1 cellular context compared by ENCODE assay signal in the genomic region with DNA sequence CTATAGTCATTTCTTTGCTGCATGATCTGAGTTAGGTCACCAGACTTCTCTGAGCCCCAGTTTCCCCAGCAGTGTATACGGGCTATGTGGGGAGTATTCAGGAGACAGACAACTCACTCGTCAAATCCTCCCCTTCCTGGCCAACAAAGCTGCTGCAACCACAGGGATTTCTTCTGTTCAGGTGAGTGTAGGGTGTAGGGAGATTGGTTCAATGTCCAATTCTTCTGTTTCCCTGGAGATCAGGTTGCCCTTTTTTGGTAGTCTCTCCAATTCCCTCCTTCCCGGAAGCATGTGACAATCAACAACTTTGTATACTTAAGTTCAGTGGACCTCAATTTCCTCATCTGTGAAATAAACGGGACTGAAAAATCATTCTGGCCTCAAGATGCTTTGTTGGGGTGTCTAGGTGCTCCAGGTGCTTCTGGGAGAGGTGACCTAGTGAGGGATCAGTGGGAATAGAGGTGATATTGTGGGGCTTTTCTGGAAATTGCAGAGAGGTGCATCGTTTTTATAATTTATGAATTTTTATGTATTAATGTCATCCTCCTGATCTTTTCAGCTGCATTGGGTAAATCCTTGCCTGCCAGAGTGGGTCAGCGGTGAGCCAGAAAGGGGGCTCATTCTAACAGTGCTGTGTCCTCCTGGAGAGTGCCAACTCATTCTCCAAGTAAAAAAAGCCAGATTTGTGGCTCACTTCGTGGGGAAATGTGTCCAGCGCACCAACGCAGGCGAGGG.
A peak's percentile ranks its signal among the peaks of the same experiment; 100 is the strongest.
TF ChIP-seq lines count a peak whose summit lies in the region.

No MANE protein-coding gene starts in this region.

TF ChIP-seq in HepG2, 621 proteins besides CTCF, POLR2A, EP300 and RAD21 (continues in another document):
- TF ChIP-seq ZNF446 (CRISPR knock-in tag; IDR thresholded peaks at IDR 0.05) (no peak), ARNT2 (CRISPR knock-in tag; IDR thresholded peaks at IDR 0.05; ENCODE audit: low read depth) (no peak), MXD4 (CRISPR knock-in tag; IDR thresholded peaks at IDR 0.05) (no peak), AGO2 (optimal IDR thresholded peaks at IDR 0.05; ENCODE audit: low read depth, low read length) (no peak), CREB1 (IDR thresholded peaks at IDR 0.05) (no peak), CREB1 (CRISPR knock-in tag; IDR thresholded peaks at IDR 0.05) (peak; percentile 78), HDAC1 (CRISPR knock-in tag; IDR thresholded peaks at IDR 0.05) (peak; percentile 32; the same call in 1 of the 2 replicates), ZNF607 (CRISPR knock-in tag; IDR thresholded peaks at IDR 0.05; ENCODE audit: borderline replicate concordance) (no peak), ZNF564 (CRISPR knock-in tag; IDR thresholded peaks at IDR 0.05) (no peak; the same call in 1 of the 2 replicates), ZNF605 (CRISPR knock-in tag; IDR thresholded peaks at IDR 0.05) (0 out of 2 replicates have a peak, but pooled peaks have one; percentile 15), MIXL1 (CRISPR knock-in tag; IDR thresholded peaks at IDR 0.05) (peak; percentile 51; the same call in 1 of the 2 replicates), GATAD1 (CRISPR knock-in tag; IDR thresholded peaks at IDR 0.05) (no peak), ZNF282 (IDR thresholded peaks at IDR 0.05; ENCODE audit: partially characterized antibody) (no peak), SIX1 (CRISPR knock-in tag; IDR thresholded peaks at IDR 0.05; ENCODE audit: borderline replicate concordance) (peak; percentile 73; the same call in 1 of the 2 replicates), ZNF549 (CRISPR knock-in tag; IDR thresholded peaks at IDR 0.05) (no peak), GTF2F1 (IDR thresholded peaks at IDR 0.05; ENCODE audit: low read length) (no peak), ZNF678 (CRISPR knock-in tag; IDR thresholded peaks at IDR 0.05) (no peak), ZMAT3 (CRISPR knock-in tag; conservative IDR thresholded peaks at IDR 0.05) (no peak)
- TF ChIP-seq, protein P1, sequence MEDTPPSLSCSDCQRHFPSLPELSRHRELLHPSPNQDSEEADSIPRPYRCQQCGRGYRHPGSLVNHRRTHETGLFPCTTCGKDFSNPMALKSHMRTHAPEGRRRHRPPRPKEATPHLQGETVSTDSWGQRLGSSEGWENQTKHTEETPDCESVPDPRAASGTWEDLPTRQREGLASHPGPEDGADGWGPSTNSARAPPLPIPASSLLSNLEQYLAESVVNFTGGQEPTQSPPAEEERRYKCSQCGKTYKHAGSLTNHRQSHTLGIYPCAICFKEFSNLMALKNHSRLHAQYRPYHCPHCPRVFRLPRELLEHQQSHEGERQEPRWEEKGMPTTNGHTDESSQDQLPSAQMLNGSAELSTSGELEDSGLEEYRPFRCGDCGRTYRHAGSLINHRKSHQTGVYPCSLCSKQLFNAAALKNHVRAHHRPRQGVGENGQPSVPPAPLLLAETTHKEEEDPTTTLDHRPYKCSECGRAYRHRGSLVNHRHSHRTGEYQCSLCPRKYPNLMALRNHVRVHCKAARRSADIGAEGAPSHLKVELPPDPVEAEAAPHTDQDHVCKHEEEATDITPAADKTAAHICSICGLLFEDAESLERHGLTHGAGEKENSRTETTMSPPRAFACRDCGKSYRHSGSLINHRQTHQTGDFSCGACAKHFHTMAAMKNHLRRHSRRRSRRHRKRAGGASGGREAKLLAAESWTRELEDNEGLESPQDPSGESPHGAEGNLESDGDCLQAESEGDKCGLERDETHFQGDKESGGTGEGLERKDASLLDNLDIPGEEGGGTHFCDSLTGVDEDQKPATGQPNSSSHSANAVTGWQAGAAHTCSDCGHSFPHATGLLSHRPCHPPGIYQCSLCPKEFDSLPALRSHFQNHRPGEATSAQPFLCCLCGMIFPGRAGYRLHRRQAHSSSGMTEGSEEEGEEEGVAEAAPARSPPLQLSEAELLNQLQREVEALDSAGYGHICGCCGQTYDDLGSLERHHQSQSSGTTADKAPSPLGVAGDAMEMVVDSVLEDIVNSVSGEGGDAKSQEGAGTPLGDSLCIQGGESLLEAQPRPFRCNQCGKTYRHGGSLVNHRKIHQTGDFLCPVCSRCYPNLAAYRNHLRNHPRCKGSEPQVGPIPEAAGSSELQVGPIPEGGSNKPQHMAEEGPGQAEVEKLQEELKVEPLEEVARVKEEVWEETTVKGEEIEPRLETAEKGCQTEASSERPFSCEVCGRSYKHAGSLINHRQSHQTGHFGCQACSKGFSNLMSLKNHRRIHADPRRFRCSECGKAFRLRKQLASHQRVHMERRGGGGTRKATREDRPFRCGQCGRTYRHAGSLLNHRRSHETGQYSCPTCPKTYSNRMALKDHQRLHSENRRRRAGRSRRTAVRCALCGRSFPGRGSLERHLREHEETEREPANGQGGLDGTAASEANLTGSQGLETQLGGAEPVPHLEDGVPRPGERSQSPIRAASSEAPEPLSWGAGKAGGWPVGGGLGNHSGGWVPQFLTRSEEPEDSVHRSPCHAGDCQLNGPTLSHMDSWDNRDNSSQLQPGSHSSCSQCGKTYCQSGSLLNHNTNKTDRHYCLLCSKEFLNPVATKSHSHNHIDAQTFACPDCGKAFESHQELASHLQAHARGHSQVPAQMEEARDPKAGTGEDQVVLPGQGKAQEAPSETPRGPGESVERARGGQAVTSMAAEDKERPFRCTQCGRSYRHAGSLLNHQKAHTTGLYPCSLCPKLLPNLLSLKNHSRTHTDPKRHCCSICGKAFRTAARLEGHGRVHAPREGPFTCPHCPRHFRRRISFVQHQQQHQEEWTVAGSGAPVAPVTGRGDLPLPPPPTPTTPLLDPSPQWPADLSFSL (CRISPR knock-in tag; IDR thresholded peaks at IDR 0.05) = no peak
- TF ChIP-seq, protein P2, sequence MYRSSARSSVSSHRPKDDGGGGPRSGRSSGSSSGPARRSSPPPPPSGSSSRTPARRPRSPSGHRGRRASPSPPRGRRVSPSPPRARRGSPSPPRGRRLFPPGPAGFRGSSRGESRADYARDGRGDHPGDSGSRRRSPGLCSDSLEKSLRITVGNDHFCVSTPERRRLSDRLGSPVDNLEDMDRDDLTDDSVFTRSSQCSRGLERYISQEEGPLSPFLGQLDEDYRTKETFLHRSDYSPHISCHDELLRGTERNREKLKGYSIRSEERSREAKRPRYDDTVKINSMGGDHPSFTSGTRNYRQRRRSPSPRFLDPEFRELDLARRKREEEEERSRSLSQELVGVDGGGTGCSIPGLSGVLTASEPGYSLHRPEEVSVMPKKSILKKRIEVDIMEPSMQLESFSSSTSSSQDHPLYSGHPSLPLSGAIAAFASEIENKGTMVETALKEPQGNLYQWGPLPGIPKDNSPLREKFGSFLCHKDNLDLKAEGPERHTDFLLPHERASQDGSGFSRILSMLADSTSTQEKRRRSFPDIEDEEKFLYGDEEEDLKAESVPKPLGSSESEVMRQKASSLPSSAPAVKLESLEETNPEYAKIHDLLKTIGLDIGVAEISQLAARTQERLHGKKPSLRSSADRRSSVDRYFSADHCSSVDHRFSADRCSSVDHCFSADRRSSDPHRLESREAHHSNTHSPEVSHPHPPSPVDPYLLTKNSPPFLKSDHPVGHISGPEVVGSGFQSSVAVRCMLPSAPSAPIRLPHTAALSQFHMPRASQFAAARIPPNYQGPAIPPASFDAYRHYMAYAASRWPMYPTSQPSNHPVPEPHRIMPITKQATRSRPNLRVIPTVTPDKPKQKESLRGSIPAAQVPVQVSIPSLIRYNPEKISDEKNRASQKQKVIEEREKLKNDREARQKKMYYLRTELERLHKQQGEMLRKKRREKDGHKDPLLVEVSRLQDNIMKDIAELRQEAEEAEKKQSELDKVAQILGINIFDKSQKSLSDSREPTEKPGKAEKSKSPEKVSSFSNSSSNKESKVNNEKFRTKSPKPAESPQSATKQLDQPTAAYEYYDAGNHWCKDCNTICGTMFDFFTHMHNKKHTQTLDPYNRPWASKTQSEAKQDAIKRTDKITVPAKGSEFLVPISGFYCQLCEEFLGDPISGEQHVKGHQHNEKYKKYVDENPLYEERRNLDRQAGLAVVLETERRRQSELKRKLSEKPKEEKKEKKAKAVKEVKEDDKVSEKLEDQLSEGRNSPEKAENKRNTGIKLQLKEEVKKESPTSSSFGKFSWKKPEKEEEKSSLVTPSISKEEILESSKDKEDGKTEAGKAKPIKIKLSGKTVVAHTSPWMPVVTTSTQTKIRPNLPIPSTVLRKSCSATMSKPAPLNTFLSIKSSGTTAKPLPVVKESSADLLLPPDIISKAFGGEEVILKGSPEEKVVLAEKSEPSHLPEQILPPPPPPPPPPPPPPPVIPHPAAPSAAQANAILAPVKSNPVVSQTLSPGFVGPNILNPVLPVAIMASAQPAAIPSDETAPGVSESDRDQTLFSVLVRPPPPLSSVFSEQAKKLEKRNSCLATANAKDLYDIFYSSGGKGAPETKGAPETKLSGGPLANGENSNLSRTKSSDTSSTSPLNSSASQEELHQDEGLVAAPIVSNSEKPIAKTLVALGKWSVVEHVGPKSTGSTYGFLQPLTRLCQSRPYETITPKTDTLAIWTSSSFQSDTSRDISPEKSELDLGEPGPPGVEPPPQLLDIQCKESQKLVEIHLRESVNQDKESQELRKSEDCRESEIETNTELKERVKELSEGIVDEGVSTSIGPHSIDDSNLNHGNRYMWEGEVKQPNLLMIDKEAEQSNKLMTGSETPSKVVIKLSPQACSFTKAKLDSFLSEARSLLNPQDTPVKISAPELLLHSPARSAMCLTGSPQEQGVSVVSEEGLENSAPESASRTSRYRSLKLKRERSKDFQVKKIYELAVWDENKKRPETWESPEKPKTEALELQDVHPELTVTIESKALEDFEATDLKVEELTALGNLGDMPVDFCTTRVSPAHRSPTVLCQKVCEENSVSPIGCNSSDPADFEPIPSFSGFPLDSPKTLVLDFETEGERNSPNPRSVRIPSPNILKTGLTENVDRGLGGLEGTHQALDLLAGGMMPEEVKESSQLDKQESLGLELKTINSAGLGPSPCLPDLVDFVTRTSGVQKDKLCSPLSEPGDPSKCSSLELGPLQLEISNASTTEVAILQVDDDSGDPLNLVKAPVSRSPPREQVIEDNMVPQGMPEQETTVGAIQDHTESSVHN (CRISPR knock-in tag; IDR thresholded peaks at IDR 0.05) = no peak
- TF ChIP-seq, protein P3, sequence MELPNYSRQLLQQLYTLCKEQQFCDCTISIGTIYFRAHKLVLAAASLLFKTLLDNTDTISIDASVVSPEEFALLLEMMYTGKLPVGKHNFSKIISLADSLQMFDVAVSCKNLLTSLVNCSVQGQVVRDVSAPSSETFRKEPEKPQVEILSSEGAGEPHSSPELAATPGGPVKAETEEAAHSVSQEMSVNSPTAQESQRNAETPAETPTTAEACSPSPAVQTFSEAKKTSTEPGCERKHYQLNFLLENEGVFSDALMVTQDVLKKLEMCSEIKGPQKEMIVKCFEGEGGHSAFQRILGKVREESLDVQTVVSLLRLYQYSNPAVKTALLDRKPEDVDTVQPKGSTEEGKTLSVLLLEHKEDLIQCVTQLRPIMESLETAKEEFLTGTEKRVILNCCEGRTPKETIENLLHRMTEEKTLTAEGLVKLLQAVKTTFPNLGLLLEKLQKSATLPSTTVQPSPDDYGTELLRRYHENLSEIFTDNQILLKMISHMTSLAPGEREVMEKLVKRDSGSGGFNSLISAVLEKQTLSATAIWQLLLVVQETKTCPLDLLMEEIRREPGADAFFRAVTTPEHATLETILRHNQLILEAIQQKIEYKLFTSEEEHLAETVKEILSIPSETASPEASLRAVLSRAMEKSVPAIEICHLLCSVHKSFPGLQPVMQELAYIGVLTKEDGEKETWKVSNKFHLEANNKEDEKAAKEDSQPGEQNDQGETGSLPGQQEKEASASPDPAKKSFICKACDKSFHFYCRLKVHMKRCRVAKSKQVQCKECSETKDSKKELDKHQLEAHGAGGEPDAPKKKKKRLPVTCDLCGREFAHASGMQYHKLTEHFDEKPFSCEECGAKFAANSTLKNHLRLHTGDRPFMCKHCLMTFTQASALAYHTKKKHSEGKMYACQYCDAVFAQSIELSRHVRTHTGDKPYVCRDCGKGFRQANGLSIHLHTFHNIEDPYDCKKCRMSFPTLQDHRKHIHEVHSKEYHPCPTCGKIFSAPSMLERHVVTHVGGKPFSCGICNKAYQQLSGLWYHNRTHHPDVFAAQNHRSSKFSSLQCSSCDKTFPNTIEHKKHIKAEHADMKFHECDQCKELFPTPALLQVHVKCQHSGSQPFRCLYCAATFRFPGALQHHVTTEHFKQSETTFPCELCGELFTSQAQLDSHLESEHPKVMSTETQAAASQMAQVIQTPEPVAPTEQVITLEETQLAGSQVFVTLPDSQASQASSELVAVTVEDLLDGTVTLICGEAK (IDR thresholded peaks at IDR 0.05) = no peak
- TF ChIP-seq, protein P3 (CRISPR knock-in tag; IDR thresholded peaks at IDR 0.05) = no peak
- TF ChIP-seq, protein P4, sequence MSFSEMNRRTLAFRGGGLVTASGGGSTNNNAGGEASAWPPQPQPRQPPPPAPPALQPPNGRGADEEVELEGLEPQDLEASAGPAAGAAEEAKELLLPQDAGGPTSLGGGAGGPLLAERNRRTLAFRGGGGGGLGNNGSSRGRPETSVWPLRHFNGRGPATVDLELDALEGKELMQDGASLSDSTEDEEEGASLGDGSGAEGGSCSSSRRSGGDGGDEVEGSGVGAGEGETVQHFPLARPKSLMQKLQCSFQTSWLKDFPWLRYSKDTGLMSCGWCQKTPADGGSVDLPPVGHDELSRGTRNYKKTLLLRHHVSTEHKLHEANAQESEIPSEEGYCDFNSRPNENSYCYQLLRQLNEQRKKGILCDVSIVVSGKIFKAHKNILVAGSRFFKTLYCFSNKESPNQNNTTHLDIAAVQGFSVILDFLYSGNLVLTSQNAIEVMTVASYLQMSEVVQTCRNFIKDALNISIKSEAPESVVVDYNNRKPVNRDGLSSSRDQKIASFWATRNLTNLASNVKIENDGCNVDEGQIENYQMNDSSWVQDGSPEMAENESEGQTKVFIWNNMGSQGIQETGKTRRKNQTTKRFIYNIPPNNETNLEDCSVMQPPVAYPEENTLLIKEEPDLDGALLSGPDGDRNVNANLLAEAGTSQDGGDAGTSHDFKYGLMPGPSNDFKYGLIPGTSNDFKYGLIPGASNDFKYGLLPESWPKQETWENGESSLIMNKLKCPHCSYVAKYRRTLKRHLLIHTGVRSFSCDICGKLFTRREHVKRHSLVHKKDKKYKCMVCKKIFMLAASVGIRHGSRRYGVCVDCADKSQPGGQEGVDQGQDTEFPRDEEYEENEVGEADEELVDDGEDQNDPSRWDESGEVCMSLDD (CRISPR knock-in tag; IDR thresholded peaks at IDR 0.05; ENCODE audit: borderline replicate concordance) = no peak
